Comparison of ENCODE assay signal across 11 cellular contexts in genomic region chr9:137386507-137387000, GRCh38. TPM values are rescaled to one million over a fixed set of nuclear protein-coding genes. Genes with fewer than 3 reads are reported as not detected.
A peak's percentile ranks its signal among the peaks of the same experiment; 100 is the strongest.
DNase-seq lines count a peak whose midpoint lies in the region; ATAC-seq and TF ChIP-seq lines count a peak whose summit lies in the region.
"Not testable (repeated sequence)": the region's sequence is repeated elsewhere in the genome, so short reads cannot be mapped to it uniquely, and the experiment has no call there.
"Had no signal": no experiment of that assay in that cellular context is flagged by ENCODE, and none has a peak within 500 bp of the region (broad histone marks: within the 10 kb centered on the region; RNA-seq: fewer than 3 reads in every experiment).

No MANE protein-coding gene starts in this region.

- H3K4me3 ChIP-seq in BLaER1 treated with 17β-estradiol and CSF1 and Interleukin-3, amounts not matched to agents 10 nM and 100 nM; left ventricle myocardium inferior; lung: not testable (repeated sequence)

- H3K36me3 ChIP-seq in BLaER1 treated with 17β-estradiol and CSF1 and Interleukin-3, amounts not matched to agents 10 nM and 100 nM; left ventricle myocardium inferior; lung (ENCODE audit: control insufficient read depth in 2 of 2, insufficient read depth in 2 of 2, low read length in 2 of 2): not testable (repeated sequence)

- H3K27me3 ChIP-seq in BLaER1 treated with 17β-estradiol and CSF1 and Interleukin-3, amounts not matched to agents 10 nM and 100 nM; left ventricle myocardium inferior (ENCODE audit: low read depth); lung (ENCODE audit: control insufficient read depth, insufficient read depth): not testable (repeated sequence)

- ATAC-seq in activated CD4-positive, alpha-beta T cell treated with anti-CD3 and anti-CD28 coated beads for 36 hours; central memory CD8-positive, alpha-beta T cell (replicated peaks; ENCODE audit: extremely low read depth, poor library complexity, severe bottlenecking); lung (ENCODE audit: insufficient read depth, low FRiP score); stimulated activated effector memory CD8-positive, alpha-beta T cell treated with anti-CD3 and anti-CD28 coated beads, Interleukin-12 subunit alpha, Interleukin-12 subunit beta, amount 100 ng/mL, for 72 hours: not testable (repeated sequence)

- H3K9me3 Mint-ChIP-seq in activated CD4-positive, alpha-beta T cell treated with anti-CD3 and anti-CD28 coated beads for 36 hours (ENCODE audit: low read depth); activated naive CD4-positive, alpha-beta T cell treated with anti-CD3 and anti-CD28 coated beads, Interleukin-2, amount 10 ng/mL, durations not matched to agents 7 days and 5 days; central memory CD8-positive, alpha-beta T cell; stimulated activated effector memory CD8-positive, alpha-beta T cell treated with anti-CD3 and anti-CD28 coated beads, Interleukin-12 subunit alpha, Interleukin-12 subunit beta, amount 100 ng/mL, for 72 hours: not testable (repeated sequence)

- peak overlapping the region; percentile 73 to 99 (median 90); a peak in 21 of 22 replicates for H3K4me2 ChIP-seq in BLaER1 treated with 17β-estradiol and CSF1 and Interleukin-3, amounts not matched to agents 10 nM and 100 nM

- not testable (repeated sequence) for H3K27me3 Mint-ChIP-seq in activated CD4-positive, alpha-beta T cell treated with anti-CD3 and anti-CD28 coated beads for 36 hours; activated naive CD4-positive, alpha-beta T cell treated with anti-CD3 and anti-CD28 coated beads, Interleukin-2, amount 10 ng/mL, durations not matched to agents 7 days and 5 days; central memory CD8-positive, alpha-beta T cell

- H3K9ac ChIP-seq in BLaER1 treated with 17β-estradiol and CSF1 and Interleukin-3, amounts not matched to agents 10 nM and 100 nM, result peak overlapping the region in 9 of 11 experiments; percentile 55 to 70 (median 65); a peak in 11 of 22 replicates

- TF ChIP-seq CTCF in left ventricle myocardium inferior (IDR thresholded peaks at IDR 0.05; ENCODE audit: borderline replicate concordance); lung (IDR thresholded peaks at IDR 0.05; ENCODE audit: control extremely low read depth, extremely low read depth): not testable (repeated sequence)

- H3K4me3 Mint-ChIP-seq in activated CD4-positive, alpha-beta T cell treated with anti-CD3 and anti-CD28 coated beads for 36 hours; activated naive CD4-positive, alpha-beta T cell treated with anti-CD3 and anti-CD28 coated beads, Interleukin-2, amount 10 ng/mL, durations not matched to agents 7 days and 5 days; central memory CD8-positive, alpha-beta T cell; stimulated activated effector memory CD8-positive, alpha-beta T cell treated with anti-CD3 and anti-CD28 coated beads, Interleukin-12 subunit alpha, Interleukin-12 subunit beta, amount 100 ng/mL, for 72 hours: not testable (repeated sequence)

- peak overlapping the region in 10 of 11 experiments; percentile 65 to 82 (median 78); a peak in 17 of 22 replicates for H3K27ac ChIP-seq in BLaER1 treated with 17β-estradiol and CSF1 and Interleukin-3, amounts not matched to agents 10 nM and 100 nM
- H3K27ac ChIP-seq in left ventricle myocardium inferior (replicated peaks) (peak overlapping the region; percentile 93), lung (ENCODE audit: low read depth in 1 of 2, low read length in 1 of 2) (peak overlapping the region; percentile 12 to 72)

- peaks cover 48 to 92% (median 81%) of the 10 kb centered on the region in 10 experiments for H3K4me1 ChIP-seq in BLaER1 treated with 17β-estradiol and CSF1 and Interleukin-3, amounts not matched to agents 10 nM and 100 nM
- H3K4me1 ChIP-seq in left ventricle myocardium inferior (peaks cover 35% of the 10 kb centered on the region), lung (ENCODE audit: control insufficient read depth in 2 of 2, insufficient read depth in 2 of 2, low read length in 2 of 2) (peaks cover 0 to 14% of the 10 kb centered on the region in 2 donors)

- not testable (repeated sequence) for DNase-seq in activated CD4-positive, alpha-beta T cell treated with anti-CD3 and anti-CD28 coated beads for 36 hours; activated naive CD4-positive, alpha-beta T cell treated with anti-CD3 and anti-CD28 coated beads, Interleukin-2, amount 10 ng/mL, durations not matched to agents 7 days and 5 days; central memory CD8-positive, alpha-beta T cell (ENCODE audit: low spot score in 2 of 2); left ventricle myocardium inferior; lung (ENCODE audit: low spot score); stimulated activated effector memory CD8-positive, alpha-beta T cell treated with anti-CD3 and anti-CD28 coated beads, Interleukin-12 subunit alpha, Interleukin-12 subunit beta, amount 100 ng/mL, for 72 hours (ENCODE audit: low spot score in 2 of 2)

- H3K36me3 Mint-ChIP-seq in activated CD4-positive, alpha-beta T cell treated with anti-CD3 and anti-CD28 coated beads for 36 hours (ENCODE audit: low read depth); activated naive CD4-positive, alpha-beta T cell treated with anti-CD3 and anti-CD28 coated beads, Interleukin-2, amount 10 ng/mL, durations not matched to agents 7 days and 5 days; central memory CD8-positive, alpha-beta T cell (ENCODE audit: insufficient read depth); stimulated activated effector memory CD8-positive, alpha-beta T cell treated with anti-CD3 and anti-CD28 coated beads, Interleukin-12 subunit alpha, Interleukin-12 subunit beta, amount 100 ng/mL, for 72 hours: not testable (repeated sequence)

- CTCF ChIA-PET in activated CD4-positive, alpha-beta T cell treated with anti-CD3 and anti-CD28 coated beads for 36 hours (lab: Charles Lee), result interaction anchor here (1.2 kb wide), 1 partner anchor 12 kb away, joined by 3 read pairs; no protein-coding TSS in a partner anchor
- CTCF ChIA-PET in activated naive CD4-positive, alpha-beta T cell treated with anti-CD3 and anti-CD28 coated beads, Interleukin-2, amount 10 ng/mL, durations not matched to agents 7 days and 5 days (lab: Charles Lee), result not testable (repeated sequence)

- H3K27ac Mint-ChIP-seq in activated CD4-positive, alpha-beta T cell treated with anti-CD3 and anti-CD28 coated beads for 36 hours, result peak overlapping the region; percentile 67
- H3K27ac Mint-ChIP-seq in activated naive CD4-positive, alpha-beta T cell treated with anti-CD3 and anti-CD28 coated beads, Interleukin-2, amount 10 ng/mL, durations not matched to agents 7 days and 5 days, result peak overlapping the region; percentile 76
- peak overlapping the region; percentile 77 for H3K27ac Mint-ChIP-seq in central memory CD8-positive, alpha-beta T cell (ENCODE audit: low read depth)
- peak overlapping the region; percentile 93 for H3K27ac Mint-ChIP-seq in stimulated activated effector memory CD8-positive, alpha-beta T cell treated with anti-CD3 and anti-CD28 coated beads, Interleukin-12 subunit alpha, Interleukin-12 subunit beta, amount 100 ng/mL, for 72 hours

- H3K4me1 Mint-ChIP-seq in activated CD4-positive, alpha-beta T cell treated with anti-CD3 and anti-CD28 coated beads for 36 hours, result peaks cover 11% of the 10 kb centered on the region
- peaks cover 18% of the 10 kb centered on the region for H3K4me1 Mint-ChIP-seq in activated naive CD4-positive, alpha-beta T cell treated with anti-CD3 and anti-CD28 coated beads, Interleukin-2, amount 10 ng/mL, durations not matched to agents 7 days and 5 days
- not testable (repeated sequence) for H3K4me1 Mint-ChIP-seq in central memory CD8-positive, alpha-beta T cell
- H3K4me1 Mint-ChIP-seq in stimulated activated effector memory CD8-positive, alpha-beta T cell treated with anti-CD3 and anti-CD28 coated beads, Interleukin-12 subunit alpha, Interleukin-12 subunit beta, amount 100 ng/mL, for 72 hours, result peaks cover 18% of the 10 kb centered on the region

- POLR2A ChIA-PET in activated CD4-positive, alpha-beta T cell treated with anti-CD3 and anti-CD28 coated beads for 36 hours (lab: Charles Lee), result not testable (repeated sequence)

- not testable (repeated sequence) for H3K9me3 ChIP-seq in BLaER1 treated with 17β-estradiol and CSF1 and Interleukin-3, amounts not matched to agents 10 nM and 100 nM (replicated peaks in 1 of 11); left ventricle myocardium inferior (replicated peaks); lung (ENCODE audit: control insufficient read depth in 2 of 2, insufficient read depth in 1 of 2, low read length in 1 of 2)

- 87 to 89% methylated on average over 9 of the region's 9 CpGs for WGBS in lung, 2 donors

- intact Hi-C loops in activated CD4-positive, alpha-beta T cell treated with anti-CD3 and anti-CD28 coated beads for 36 hours (cut with DNase I, micrococcal nuclease), result loop anchor here in 1 of 2 experiments (5.0 kb wide), 1 partner anchor 34 kb away; no protein-coding TSS in a partner anchor
- intact Hi-C loops in left ventricle myocardium inferior (cut with micrococcal nuclease), result not testable (repeated sequence)

- peaks cover 0 to 15% (median 0%) of the 10 kb centered on the region in 11 experiments; a peak in 5 of 22 replicates for H4K20me1 ChIP-seq in BLaER1 treated with 17β-estradiol and CSF1 and Interleukin-3, amounts not matched to agents 10 nM and 100 nM

RNA-seq across cellular contexts. Expression of gene EXD3, which starts 36.4 kb away (rescaled TPM):
- 1 to 10 TPM; 6.7 to 7.1 TPM for total RNA-seq in activated CD4-positive, alpha-beta T cell treated with anti-CD3 and anti-CD28 coated beads for 36 hours
- 9.2 TPM for total RNA-seq in left ventricle myocardium inferior
- total RNA-seq in lung, result 10 to 100 TPM; 17.5 to 21.5 TPM
- 10 to 100 TPM in 1 of 2 donors, 1 to 10 TPM in 1; 8.6 to 30.5 TPM for polyA plus RNA-seq in lung

RNA-seq across cellular contexts. Expression of gene NOXA1, which starts 36.6 kb away (rescaled TPM):
- total RNA-seq in activated CD4-positive, alpha-beta T cell treated with anti-CD3 and anti-CD28 coated beads for 36 hours, result 1 to 10 TPM in 1 of 2 experiments, under 1 TPM in 1; 0.97 to 1.7 TPM
- total RNA-seq in left ventricle myocardium inferior (2.0 TPM), lung (10 to 100 TPM in 1 of 2 donors, 1 to 10 TPM in 1; 3.1 to 10.1 TPM)
- polyA plus RNA-seq in lung, result 10 to 100 TPM in 1 of 2 donors, 1 to 10 TPM in 1; 2.1 to 11.7 TPM
- total RNA-seq: GM12878 had no signal

RNA-seq across cellular contexts. Expression of gene ENTPD8, which starts 54.6 kb away (rescaled TPM):
- not detected for total RNA-seq in activated CD4-positive, alpha-beta T cell treated with anti-CD3 and anti-CD28 coated beads for 36 hours
- total RNA-seq in left ventricle myocardium inferior (not detected), lung (under 1 TPM; 0.14 to 0.28 TPM)
- under 1 TPM; 0.08 to 0.45 TPM for polyA plus RNA-seq in lung
- total RNA-seq: CD8-positive, alpha-beta memory T cell; GM12878; GM23248; PC-3 had no signal
- polyA plus RNA-seq: CD8-positive, alpha-beta memory T cell; GM12878; GM23248 had no signal

Comparison
In these comparisons a context has a peak if more than half of its experiments do, and no peak if none do; other contexts are left out.
1. H3K27ac ChIP-seq: peak in every context shown above with its lines; median percentile 93 in left ventricle myocardium inferior; 78 in BLaER1 treated with 17β-estradiol and CSF1 and Interleukin-3, amounts not matched to agents 10 nM and 100 nM; 42 in lung.